Comparison of ENCODE assay signal across 11 cellular contexts in the genomic region with DNA sequence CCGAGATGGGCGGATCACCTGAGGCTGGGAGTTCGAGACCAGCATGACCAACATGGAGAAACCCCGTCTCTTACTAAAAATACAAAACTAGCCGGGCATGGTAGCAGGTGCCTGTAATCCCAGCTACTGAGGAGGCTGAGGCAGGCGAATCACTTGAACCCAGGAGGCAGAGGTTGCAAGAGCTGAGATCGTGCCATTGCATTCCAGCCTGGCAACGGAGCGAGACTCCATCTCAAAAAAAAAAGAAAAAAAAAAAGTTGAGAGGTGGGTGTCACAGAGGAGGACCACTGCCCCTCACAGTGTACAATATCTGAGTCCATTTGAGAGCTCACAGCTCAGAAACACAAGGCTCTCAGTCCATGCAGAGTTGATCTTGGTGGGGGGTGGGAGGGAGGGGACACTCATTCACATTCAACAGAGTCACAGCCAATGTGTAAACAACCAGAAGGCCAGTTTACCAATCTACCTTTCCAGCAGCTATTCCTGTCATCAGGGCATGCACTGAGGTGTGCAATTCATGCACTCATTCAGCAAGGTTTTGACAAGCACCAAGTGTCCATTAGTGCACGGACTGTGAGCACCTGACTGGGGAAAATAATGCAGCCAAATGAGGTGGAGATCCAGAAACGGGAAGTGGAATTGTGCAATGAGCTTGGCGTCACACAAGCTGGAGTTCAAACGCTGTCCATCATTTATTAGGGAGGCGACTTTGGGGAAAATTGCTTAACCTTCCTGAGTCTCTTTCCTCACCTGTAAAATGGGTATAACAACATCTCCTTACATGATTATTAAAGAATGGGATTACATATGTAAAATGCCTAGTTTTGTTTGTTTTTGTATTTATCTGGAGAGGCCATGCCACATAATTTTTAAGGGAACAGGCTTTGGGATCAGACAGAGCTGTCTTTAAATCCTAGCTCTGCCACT. TPM values are rescaled to one million over a fixed set of nuclear protein-coding genes. Genes with fewer than 3 reads are reported as not detected.
DNase-seq lines count a peak whose midpoint lies in the region; ATAC-seq and TF ChIP-seq lines count a peak whose summit lies in the region.
"Had no signal": no experiment of that assay in that cellular context is flagged by ENCODE, and none has a peak within 500 bp of the region (broad histone marks: within the 10 kb centered on the region; RNA-seq: fewer than 3 reads in every experiment).

No MANE protein-coding gene starts in this region.

- H3K4me3 Mint-ChIP-seq in activated CD4-positive, alpha-beta T cell treated with anti-CD3 and anti-CD28 coated beads, Interleukin-2, amount 10 ng/mL, durations not matched to agents 7 days and 5 days: no peak overlapping the region

- no peak overlapping the region for H3K27ac ChIP-seq in lower lobe of right lung
- H3K27ac ChIP-seq: epithelial cell of prostate had no signal

- DNase-seq in GF-D8 (lab: John Stamatoyannopoulos, UW) (peak; percentile 20), NB4 (ENCODE audit: low read depth) (peak; percentile 87), amniotic epithelial cell (ENCODE audit: low read depth) (peak; percentile 84), lower lobe of right lung (peak; percentile 63), COR-L47 (lab: John Stamatoyannopoulos, UW) (no peak), superior temporal gyrus (ENCODE audit: extremely low spot score) (no peak)
- DNase-seq in activated CD4-positive, alpha-beta T cell treated with anti-CD3 and anti-CD28 coated beads, Interleukin-2, amount 10 ng/mL, durations not matched to agents 7 days and 5 days: no peak
- DNase-seq: activated naive CD4-positive, alpha-beta T cell; NCI-H1436 had no signal

- no peaks in the 10 kb centered on the region for H3K27me3 ChIP-seq in lower lobe of right lung (ENCODE audit: low read depth)

- intact Hi-C loops in lower lobe of right lung (cut with DNase I): no loop called here

- TF ChIP-seq POLR2A in NB4 (IDR thresholded peaks at IDR 0.05; ENCODE audit: extremely low read depth, insufficient read length): no peak

- ATAC-seq in lower lobe of right lung (no peak), esophagus mucosa (no peak)

- H3K4me1 ChIP-seq in lower lobe of right lung: peaks cover 16% of the 10 kb centered on the region

- peaks cover 12% of the 10 kb centered on the region for H3K4me1 Mint-ChIP-seq in activated CD4-positive, alpha-beta T cell treated with anti-CD3 and anti-CD28 coated beads, Interleukin-2, amount 10 ng/mL, durations not matched to agents 7 days and 5 days

- H3K27ac Mint-ChIP-seq in activated CD4-positive, alpha-beta T cell treated with anti-CD3 and anti-CD28 coated beads, Interleukin-2, amount 10 ng/mL, durations not matched to agents 7 days and 5 days: no peak overlapping the region

- H3K9me3 Mint-ChIP-seq in activated CD4-positive, alpha-beta T cell treated with anti-CD3 and anti-CD28 coated beads, Interleukin-2, amount 10 ng/mL, durations not matched to agents 7 days and 5 days: no peaks in the 10 kb centered on the region

- H3K36me3 ChIP-seq in lower lobe of right lung: no peaks in the 10 kb centered on the region

- TF ChIP-seq CTCF in NB4 (IDR thresholded peaks at IDR 0.05; ENCODE audit: low read depth, low read length): no peak
- no peak for TF ChIP-seq CTCF in lower lobe of right lung (IDR thresholded peaks at IDR 0.05)

- CTCF ChIA-PET in activated CD4-positive, alpha-beta T cell treated with anti-CD3 and anti-CD28 coated beads, Interleukin-2, amount 10 ng/mL, durations not matched to agents 7 days and 5 days (lab: Charles Lee): interaction anchor here (0.6 kb wide), 1 partner anchor 32 kb away, joined by 3 read pairs; no protein-coding TSS in a partner anchor

- POLR2A ChIA-PET in activated CD4-positive, alpha-beta T cell treated with anti-CD3 and anti-CD28 coated beads, Interleukin-2, amount 10 ng/mL, durations not matched to agents 7 days and 5 days (lab: Charles Lee): no interaction called here

- no peak overlapping the region for H3K4me3 ChIP-seq in NB4 (ENCODE audit: low read depth, low read length)
- no peak overlapping the region for H3K4me3 ChIP-seq in lower lobe of right lung

- no peaks in the 10 kb centered on the region for H3K9me3 ChIP-seq in lower lobe of right lung

- H3K27me3 Mint-ChIP-seq in activated CD4-positive, alpha-beta T cell treated with anti-CD3 and anti-CD28 coated beads, Interleukin-2, amount 10 ng/mL, durations not matched to agents 7 days and 5 days: no peaks in the 10 kb centered on the region

- H3K36me3 Mint-ChIP-seq in activated CD4-positive, alpha-beta T cell treated with anti-CD3 and anti-CD28 coated beads, Interleukin-2, amount 10 ng/mL, durations not matched to agents 7 days and 5 days (ENCODE audit: low read depth): peaks cover 2% of the 10 kb centered on the region

RNA-seq across cellular contexts. Expression of a gene that starts 4.4 kb away (rescaled TPM):
- total RNA-seq in lower lobe of right lung (266 TPM), esophagus mucosa (253 TPM)
- 100 to 1,000 TPM; 176 to 179 TPM for total RNA-seq in activated CD4-positive, alpha-beta T cell treated with anti-CD3 and anti-CD28 coated beads, Interleukin-2, amount 10 ng/mL, durations not matched to agents 7 days and 5 days

RNA-seq across cellular contexts. Expression of a gene that starts 55.5 kb away (rescaled TPM):
- 99.4 TPM for total RNA-seq in lower lobe of right lung
- total RNA-seq in activated CD4-positive, alpha-beta T cell treated with anti-CD3 and anti-CD28 coated beads, Interleukin-2, amount 10 ng/mL, durations not matched to agents 7 days and 5 days: 10 to 100 TPM; 78.6 to 81.4 TPM
- 62.1 TPM for total RNA-seq in esophagus mucosa

Comparison
In these comparisons a context has a peak if more than half of its experiments do, and no peak if none do; other contexts are left out.
1. DNase-seq: peak in GF-D8 (single experiment), NB4 (single experiment), amniotic epithelial cell (single experiment) and lower lobe of right lung (single experiment); none in COR-L47 (single experiment), activated CD4-positive, alpha-beta T cell treated with anti-CD3 and anti-CD28 coated beads, Interleukin-2, amount 10 ng/mL, durations not matched to agents 7 days and 5 days (single experiment) and superior temporal gyrus (single experiment).